Comparison of ENCODE assay signal across 11 cellular contexts in the genomic region with DNA sequence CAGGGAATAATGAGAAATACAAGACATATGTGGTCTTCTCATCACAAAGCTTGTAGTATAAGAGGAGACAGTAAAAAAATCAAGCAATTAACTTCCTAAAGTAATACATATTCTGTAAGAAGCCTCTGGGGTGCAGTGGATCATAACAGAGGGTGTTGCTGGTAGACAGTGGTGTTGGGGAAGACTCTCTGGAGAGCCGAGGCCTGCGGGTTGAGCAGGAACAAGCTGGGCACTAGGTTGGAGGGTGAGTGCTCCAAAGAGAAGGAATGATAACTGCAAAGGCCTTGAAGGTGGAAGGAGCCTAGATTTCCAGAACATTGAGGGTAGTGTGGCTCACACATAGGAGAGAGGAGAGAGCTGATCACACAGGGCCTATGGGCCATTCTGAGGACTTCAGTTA. TPM values are rescaled to one million over a fixed set of nuclear protein-coding genes. Genes with fewer than 3 reads are reported as not detected.
A peak's percentile ranks its signal among the peaks of the same experiment; 100 is the strongest.
DNase-seq lines count a peak whose midpoint lies in the region; ATAC-seq, FAIRE-seq and TF ChIP-seq lines count a peak whose summit lies in the region.
"Had no signal": no experiment of that assay in that cellular context is flagged by ENCODE, and none has a peak within 500 bp of the region (broad histone marks: within the 10 kb centered on the region; RNA-seq: fewer than 3 reads in every experiment).

No MANE protein-coding gene starts in this region.

- H2AFZ ChIP-seq in OCI-LY7 (ENCODE audit: low read length), result no peak overlapping the region

- DNase-seq in GM12892 (ENCODE audit: insufficient read length) (no peak), left ventricle myocardium inferior (no peak), NCI-H774 (lab: John Stamatoyannopoulos, UW) (no peak), foreskin fibroblast (no peak), OCI-LY7 (ENCODE audit: low spot score) (no peak)
- no peak for DNase-seq in activated T-helper 1 cell treated with anti-CD3 and anti-CD28 coated beads, Interleukin-12 subunit alpha, Interleukin-12 subunit beta, Interleukin-2, Interleukin-4 antibody, amounts not matched to agents 30 ng/mL and 10 ng/mL and 1 ng/mL, durations not matched to agents 14 hours and 24 hours and 36 hours (ENCODE audit: low spot score)
- DNase-seq: NCI-H524 treated with DMSO at 0.1 percent for 48 hours had no signal

- no peaks in the 10 kb centered on the region for H4K20me1 ChIP-seq in OCI-LY7 (ENCODE audit: insufficient read depth, low read length)

- CTCF ChIA-PET in OCI-LY7 (lab: Charles Lee; ENCODE audit: unreplicated experiment), result no interaction called here

- no peaks in the 10 kb centered on the region for H3K9me2 ChIP-seq in OCI-LY7 (ENCODE audit: insufficient read depth, low read length)

- H3K27ac ChIP-seq in left ventricle myocardium inferior (replicated peaks) (peak overlapping the region; percentile 89), skin epidermis (peak overlapping the region in 18 of 21 experiments; percentile 0 to 96 (median 79)), OCI-LY7 (ENCODE audit: low read depth, low read length, poor library complexity, severe bottlenecking) (no peak overlapping the region)

- BruUV-seq in OCI-LY7 (replicated peaks; lab: Mats Ljungman, UMichigan), result no TSS peak

- H3K4me3 Mint-ChIP-seq in activated T-helper 1 cell treated with anti-CD3 and anti-CD28 coated beads, Interleukin-12 subunit alpha, Interleukin-12 subunit beta, Interleukin-2, Interleukin-4 antibody, amounts not matched to agents 30 ng/mL and 10 ng/mL and 1 ng/mL, durations not matched to agents 14 hours and 24 hours and 36 hours, result peak overlapping the region; percentile 96

- peak; percentile 24 for FAIRE-seq in GM12892 (lab: Jason Lieb, UNC)
- FAIRE-seq: bronchial epithelial cell had no signal

- no peaks in the 10 kb centered on the region for H3K27me3 Mint-ChIP-seq in activated T-helper 1 cell treated with anti-CD3 and anti-CD28 coated beads, Interleukin-12 subunit alpha, Interleukin-12 subunit beta, Interleukin-2, Interleukin-4 antibody, amounts not matched to agents 30 ng/mL and 10 ng/mL and 1 ng/mL, durations not matched to agents 14 hours and 24 hours and 36 hours (ENCODE audit: insufficient read depth)

- TF ChIP-seq CTCF in left ventricle myocardium inferior (IDR thresholded peaks at IDR 0.05; ENCODE audit: borderline replicate concordance), result no peak
- no peak for TF ChIP-seq CTCF in foreskin fibroblast (IDR thresholded peaks at IDR 0.05; ENCODE audit: low read depth, low read length)
- no peak for TF ChIP-seq CTCF in OCI-LY7 (conservative IDR thresholded peaks at IDR 0.05; ENCODE audit: low read length)

- no peak for TF ChIP-seq POLR2A in GM12892 (IDR thresholded peaks at IDR 0.05; ENCODE audit: low read depth, low read length)

- peak overlapping the region; percentile 70 for H3K4me3 ChIP-seq in left ventricle myocardium inferior
- H3K4me3 ChIP-seq in skin epidermis, result peak overlapping the region in 6 of 7 experiments; percentile 22 to 59 (median 33)
- H3K4me3 ChIP-seq in foreskin fibroblast (ENCODE audit: low read depth in 1 of 2, low read length in 2 of 2), result no peak overlapping the region
- no peak overlapping the region for H3K4me3 ChIP-seq in OCI-LY7 (ENCODE audit: low read depth, low read length, poor library complexity, severe bottlenecking)

- ATAC-seq in GM18907 (IDR thresholded peaks at IDR 0.05; ENCODE audit: unreplicated experiment), result no peak

- H3K9me3 ChIP-seq in left ventricle myocardium inferior (replicated peaks), result peaks cover 21% of the 10 kb centered on the region
- no peaks in the 10 kb centered on the region for H3K9me3 ChIP-seq in OCI-LY7 (ENCODE audit: low read length)

- peaks cover 53% of the 10 kb centered on the region for H3K36me3 Mint-ChIP-seq in activated T-helper 1 cell treated with anti-CD3 and anti-CD28 coated beads, Interleukin-12 subunit alpha, Interleukin-12 subunit beta, Interleukin-2, Interleukin-4 antibody, amounts not matched to agents 30 ng/mL and 10 ng/mL and 1 ng/mL, durations not matched to agents 14 hours and 24 hours and 36 hours (ENCODE audit: low read depth)

- H3K79me2 ChIP-seq in OCI-LY7 (ENCODE audit: insufficient read depth, low read depth, low read length), result no peaks in the 10 kb centered on the region

- peaks cover 20% of the 10 kb centered on the region for H3K9me3 Mint-ChIP-seq in activated T-helper 1 cell treated with anti-CD3 and anti-CD28 coated beads, Interleukin-12 subunit alpha, Interleukin-12 subunit beta, Interleukin-2, Interleukin-4 antibody, amounts not matched to agents 30 ng/mL and 10 ng/mL and 1 ng/mL, durations not matched to agents 14 hours and 24 hours and 36 hours

- POLR2A ChIA-PET in OCI-LY7 (lab: Charles Lee), result interaction anchor here (0.6 kb wide), 1 partner anchor 65 kb away, joined by 4 read pairs; no protein-coding TSS in a partner anchor

- H3K27me3 ChIP-seq in left ventricle myocardium inferior (ENCODE audit: low read depth), result no peaks in the 10 kb centered on the region

- H3K27ac Mint-ChIP-seq in activated T-helper 1 cell treated with anti-CD3 and anti-CD28 coated beads, Interleukin-12 subunit alpha, Interleukin-12 subunit beta, Interleukin-2, Interleukin-4 antibody, amounts not matched to agents 30 ng/mL and 10 ng/mL and 1 ng/mL, durations not matched to agents 14 hours and 24 hours and 36 hours, result peak overlapping the region; percentile 99

- intact Hi-C loops in activated T-helper 1 cell treated with anti-CD3 and anti-CD28 coated beads, Interleukin-12 subunit alpha, Interleukin-12 subunit beta, Interleukin-2, Interleukin-4 antibody, amounts not matched to agents 30 ng/mL and 10 ng/mL and 1 ng/mL, durations not matched to agents 14 hours and 24 hours and 36 hours (cut with micrococcal nuclease), result loop anchor here (1.0 to 5.0 kb wide), 10 partner anchors 16 to 191 kb away; a partner anchor contains a TSS
- intact Hi-C loops in left ventricle myocardium inferior (cut with micrococcal nuclease) (loop anchor here (5.0 kb wide), 1 partner anchor 116 kb away; a partner anchor contains a TSS), OCI-LY7 (cut with micrococcal nuclease; ENCODE audit: unreplicated experiment) (no loop called here)

- peaks cover 92% of the 10 kb centered on the region for H3K4me1 Mint-ChIP-seq in activated T-helper 1 cell treated with anti-CD3 and anti-CD28 coated beads, Interleukin-12 subunit alpha, Interleukin-12 subunit beta, Interleukin-2, Interleukin-4 antibody, amounts not matched to agents 30 ng/mL and 10 ng/mL and 1 ng/mL, durations not matched to agents 14 hours and 24 hours and 36 hours (ENCODE audit: low read depth)

- H3K36me3 ChIP-seq in left ventricle myocardium inferior (peaks cover 42% of the 10 kb centered on the region), OCI-LY7 (ENCODE audit: insufficient read depth, low read length) (no peaks in the 10 kb centered on the region)

- H3K4me1 ChIP-seq in left ventricle myocardium inferior (peaks cover 29% of the 10 kb centered on the region), OCI-LY7 (ENCODE audit: insufficient read depth, low read length, poor library complexity, severe bottlenecking) (no peaks in the 10 kb centered on the region)

- no peak overlapping the region for H3K4me2 ChIP-seq in OCI-LY7 (ENCODE audit: low read length)

RNA-seq across cellular contexts. Expression of a gene that starts 1.5 kb away (rescaled TPM):
- 6.4 TPM for polyA plus RNA-seq in GM12892 (2012; ENCODE audit: missing spikeins)
- 84.2 and 87.4 TPM in 2 replicates for total RNA-seq in activated T-helper 1 cell treated with anti-CD3 and anti-CD28 coated beads, Interleukin-12 subunit alpha, Interleukin-12 subunit beta, Interleukin-2, Interleukin-4 antibody, amounts not matched to agents 30 ng/mL and 10 ng/mL and 1 ng/mL, durations not matched to agents 14 hours and 24 hours and 36 hours
- total RNA-seq in left ventricle myocardium inferior (31.2 TPM), OCI-LY7 (2022) (not detected in 2 replicates)
- not detected in 2 replicates for total RNA-seq in OCI-LY7 (2014; rRNA removed; shearing (Covaris generic))
- total RNA-seq: bronchial epithelial cell, MCF 10A had no signal

RNA-seq across cellular contexts. Expression of a gene that starts 54.0 kb away (rescaled TPM):
- polyA plus RNA-seq in GM12892 (2012; ENCODE audit: missing spikeins), result 8.6 TPM
- total RNA-seq in activated T-helper 1 cell treated with anti-CD3 and anti-CD28 coated beads, Interleukin-12 subunit alpha, Interleukin-12 subunit beta, Interleukin-2, Interleukin-4 antibody, amounts not matched to agents 30 ng/mL and 10 ng/mL and 1 ng/mL, durations not matched to agents 14 hours and 24 hours and 36 hours, result 46.9 and 55.1 TPM in 2 replicates
- 16.8 TPM for total RNA-seq in left ventricle myocardium inferior
- total RNA-seq in OCI-LY7 (2014; rRNA removed; shearing (Covaris generic)), result not detected in 2 replicates
- not detected in 2 replicates for total RNA-seq in OCI-LY7 (2022)
- total RNA-seq: bronchial epithelial cell, MCF 10A had no signal

Comparison
In these comparisons a context has a peak if more than half of its experiments do, and no peak if none do; other contexts are left out.
1. H3K4me3 ChIP-seq: peak in left ventricle myocardium inferior (single experiment) and skin epidermis (6 of 7); none in foreskin fibroblast (0 of 2) and OCI-LY7 (single experiment).
2. RNA of a gene that starts 1.5 kb away (total RNA-seq): 84.2 to 87.4 TPM in activated T-helper 1 cell treated with anti-CD3 and anti-CD28 coated beads, Interleukin-12 subunit alpha, Interleukin-12 subunit beta, Interleukin-2, Interleukin-4 antibody, amounts not matched to agents 30 ng/mL and 10 ng/mL and 1 ng/mL, durations not matched to agents 14 hours and 24 hours and 36 hours and 31.2 TPM in left ventricle myocardium inferior (single experiment); not detected in OCI-LY7; every median in the first group is over 10 times any median in the second.
3. RNA of a gene that starts 54.0 kb away (total RNA-seq): 46.9 to 55.1 TPM in activated T-helper 1 cell treated with anti-CD3 and anti-CD28 coated beads, Interleukin-12 subunit alpha, Interleukin-12 subunit beta, Interleukin-2, Interleukin-4 antibody, amounts not matched to agents 30 ng/mL and 10 ng/mL and 1 ng/mL, durations not matched to agents 14 hours and 24 hours and 36 hours and 16.8 TPM in left ventricle myocardium inferior (single experiment); not detected in OCI-LY7; every median in the first group is over 10 times any median in the second.